ENCODE assay signal across 11 cellular contexts in the genomic region with DNA sequence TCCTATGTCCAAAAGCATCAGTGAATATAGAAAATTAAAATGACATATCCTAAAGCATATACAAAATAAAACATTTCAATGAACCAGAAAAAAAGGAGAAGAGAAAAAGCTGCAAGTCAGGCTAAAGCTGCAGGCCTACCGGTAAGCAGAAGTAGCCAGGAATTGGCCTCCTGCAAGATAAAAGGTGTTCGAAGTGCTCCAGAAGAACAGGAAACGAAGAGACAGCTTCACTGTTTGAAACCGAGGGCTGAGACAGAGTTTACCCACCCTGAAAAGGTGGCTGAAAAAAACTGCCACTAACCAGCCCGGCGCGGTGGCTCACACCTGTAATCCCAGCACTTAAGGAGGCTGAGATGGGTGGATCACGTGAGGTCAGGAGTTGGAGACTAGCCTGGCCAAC. TPM values are rescaled to one million over a fixed set of nuclear protein-coding genes. Genes with fewer than 3 reads are reported as not detected.
A peak's percentile ranks its signal among the peaks of the same experiment; 100 is the strongest.
DNase-seq lines count a peak whose midpoint lies in the region; ATAC-seq and TF ChIP-seq lines count a peak whose summit lies in the region.
"Had no signal": no experiment of that assay in that cellular context is flagged by ENCODE, and none has a peak within 500 bp of the region (broad histone marks: within the 10 kb centered on the region; RNA-seq: fewer than 3 reads in every experiment).

No MANE protein-coding gene starts in this region.

- H3F3A ChIP-seq in neural progenitor cell (ENCODE audit: low read depth), result peaks cover 15% of the 10 kb centered on the region

- DNase-seq in activated T-cell treated with anti-CD3 and anti-CD28 coated beads, Interleukin-2, amount 50 U/mL, for 1 hour, result peak; percentile 26
- DNase-seq in activated T-cell treated with anti-CD3 and anti-CD28 coated beads for 4 hours (no peak), HFFc6 (no peak), DMS53 treated with DMSO at 0.1 percent for 48 hours (lab: John Stamatoyannopoulos, UW; ENCODE audit: unreplicated experiment) (no peak), NCI-H226 (no peak), neural progenitor cell (ENCODE audit: low spot score) (no peak)
- peak in 5 of 10 donors; percentile 12 to 41 (median 23) for DNase-seq in naive thymus-derived CD8-positive, alpha-beta T cell
- DNase-seq: activated CD4-positive, alpha-beta T cell treated with anti-CD3 and anti-CD28 coated beads for 1 hour had no signal

- peaks cover 46% of the 10 kb centered on the region for H3K4me1 Mint-ChIP-seq in HFFc6 (ENCODE audit: low read depth)
- peaks cover 35 to 62% (median 57%) of the 10 kb centered on the region in 4 donors for H3K4me1 Mint-ChIP-seq in naive thymus-derived CD8-positive, alpha-beta T cell
- peaks cover 2% of the 10 kb centered on the region for H3K4me1 Mint-ChIP-seq in neural progenitor cell

- POLR2A ChIA-PET in naive thymus-derived CD8-positive, alpha-beta T cell (lab: Charles Lee), result interaction anchor here (0.8 to 1.1 kb wide), 4 partner anchors 37 to 104 kb away, joined by 4 to 6 read pairs (median 4); a partner anchor contains a TSS

- no peaks in the 10 kb centered on the region for H3K9me3 Mint-ChIP-seq in HFFc6
- H3K9me3 Mint-ChIP-seq in naive thymus-derived CD8-positive, alpha-beta T cell, result no peaks in the 10 kb centered on the region
- H3K9me3 Mint-ChIP-seq in neural progenitor cell, result peaks cover 2% of the 10 kb centered on the region

- H3K27ac ChIP-seq in OCI-LY3 (ENCODE audit: low read length), result peak overlapping the region; percentile 90
- H3K27ac ChIP-seq in neural progenitor cell, result no peak overlapping the region

- H3K79me2 ChIP-seq in OCI-LY3 (ENCODE audit: low read length), result peaks cover 37% of the 10 kb centered on the region
- H3K79me2 ChIP-seq in neural progenitor cell (ENCODE audit: low read depth), result peaks cover 43% of the 10 kb centered on the region

- H3K4me3 Mint-ChIP-seq in HFFc6 (no peak overlapping the region), neural progenitor cell (no peak overlapping the region)
- H3K4me3 Mint-ChIP-seq in naive thymus-derived CD8-positive, alpha-beta T cell, result peak overlapping the region; percentile 46 to 86 (median 76)

- H3K4me3 ChIP-seq in OCI-LY3 (ENCODE audit: low read length) (peak overlapping the region; percentile 70), neural progenitor cell (no peak overlapping the region)
- H3K4me3 ChIP-seq: skin epidermis had no signal

- H3K36me3 Mint-ChIP-seq in HFFc6 (ENCODE audit: low read depth), result no peaks in the 10 kb centered on the region
- H3K36me3 Mint-ChIP-seq in naive thymus-derived CD8-positive, alpha-beta T cell, result peaks cover 0 to 5% (median 0%) of the 10 kb centered on the region in 3 donors
- H3K36me3 Mint-ChIP-seq in neural progenitor cell, result peaks cover 8% of the 10 kb centered on the region

- ATAC-seq in naive thymus-derived CD8-positive, alpha-beta T cell, result peak; percentile 77 to 79
- ATAC-seq: Panc1 had no signal

- no peaks in the 10 kb centered on the region for H3K27me3 ChIP-seq in OCI-LY3 (ENCODE audit: low read depth, low read length)
- H3K27me3 ChIP-seq in neural progenitor cell, result no peaks in the 10 kb centered on the region

- TF ChIP-seq CTCF in HFFc6 (IDR thresholded peaks at IDR 0.05), result no peak
- TF ChIP-seq CTCF in OCI-LY3 (IDR thresholded peaks at IDR 0.05; ENCODE audit: low read depth, low read length), result no peak
- no peak for TF ChIP-seq CTCF in neural progenitor cell (IDR thresholded peaks at IDR 0.05)

- H3K27me3 Mint-ChIP-seq in HFFc6 (ENCODE audit: insufficient read depth) (no peaks in the 10 kb centered on the region), neural progenitor cell (ENCODE audit: insufficient read depth, low read depth) (no peaks in the 10 kb centered on the region)
- no peaks in the 10 kb centered on the region for H3K27me3 Mint-ChIP-seq in naive thymus-derived CD8-positive, alpha-beta T cell

- peaks cover 9% of the 10 kb centered on the region for H4K20me1 ChIP-seq in OCI-LY3 (ENCODE audit: insufficient read depth, low read length)
- peaks cover 59% of the 10 kb centered on the region for H4K20me1 ChIP-seq in neural progenitor cell (ENCODE audit: low read depth)

- peaks cover 3% of the 10 kb centered on the region for H3K36me3 ChIP-seq in OCI-LY3 (replicated peaks; ENCODE audit: low read depth, low read length)
- H3K36me3 ChIP-seq in neural progenitor cell, result no peaks in the 10 kb centered on the region

- H3K9me3 ChIP-seq in OCI-LY3 (ENCODE audit: insufficient read depth, low read length) (no peaks in the 10 kb centered on the region), neural progenitor cell (ENCODE audit: low read depth) (no peaks in the 10 kb centered on the region)

- peak overlapping the region; percentile 59; the same call in 1 of the 2 replicates for H3K9ac ChIP-seq in OCI-LY3 (ENCODE audit: low read length)
- H3K9ac ChIP-seq in neural progenitor cell, result no peak overlapping the region

- H3K4me1 ChIP-seq in OCI-LY3 (ENCODE audit: low read length), result peaks cover 58% of the 10 kb centered on the region
- no peaks in the 10 kb centered on the region for H3K4me1 ChIP-seq in neural progenitor cell

- peak overlapping the region; percentile 8; the same call in 1 of the 2 replicates for H3K27ac Mint-ChIP-seq in HFFc6
- peak overlapping the region; percentile 81 to 91 (median 87) for H3K27ac Mint-ChIP-seq in naive thymus-derived CD8-positive, alpha-beta T cell
- H3K27ac Mint-ChIP-seq in neural progenitor cell, result no peak overlapping the region

- H2AFZ ChIP-seq in OCI-LY3 (ENCODE audit: low read depth, low read length) (no peak overlapping the region), neural progenitor cell (replicated peaks) (no peak overlapping the region)

- peak overlapping the region; percentile 94 for H3K4me2 ChIP-seq in OCI-LY3 (ENCODE audit: low read length)
- H3K4me2 ChIP-seq in neural progenitor cell, result no peak overlapping the region

RNA-seq across cellular contexts. Expression of a gene that starts 37.4 kb away (rescaled TPM):
- 10 to 100 TPM; 28.7 to 35.1 (median 30.4) TPM for total RNA-seq in HFFc6 (2021; fragmentation: NEBNext Ultra II Directional; extraction: Animal tissue kit (Norgen Biotek cat#: 25700))
- 10 to 100 TPM; 38.1 to 41.0 TPM for total RNA-seq in naive thymus-derived CD8-positive, alpha-beta T cell
- 10 to 100 TPM; 54.8 to 74.2 (median 65.3) TPM for polyA plus RNA-seq in naive thymus-derived CD8-positive, alpha-beta T cell
- 63.7 and 77.6 TPM in 2 replicates for total RNA-seq in neural progenitor cell (ENCODE audit: low replicate concordance)

RNA-seq across cellular contexts. Expression of a gene that starts 37.5 kb away (rescaled TPM):
- total RNA-seq in HFFc6 (2021; fragmentation: NEBNext Ultra II Directional; extraction: Animal tissue kit (Norgen Biotek cat#: 25700)), result 10 to 100 TPM in 5 of 6 experiments, 1 to 10 TPM in 1; 8.6 to 14.4 (median 12.1) TPM
- total RNA-seq in naive thymus-derived CD8-positive, alpha-beta T cell, result 10 to 100 TPM; 17.0 to 21.4 TPM
- 10 to 100 TPM; 15.6 to 20.8 (median 18.0) TPM for polyA plus RNA-seq in naive thymus-derived CD8-positive, alpha-beta T cell
- 12.5 and 18.8 TPM in 2 replicates for total RNA-seq in neural progenitor cell (ENCODE audit: low replicate concordance)

RNA-seq across cellular contexts. Expression of a gene that starts 54.6 kb away (rescaled TPM):
- total RNA-seq in HFFc6 (2021; fragmentation: NEBNext Ultra II Directional; extraction: Animal tissue kit (Norgen Biotek cat#: 25700)), result 1 to 10 TPM in 5 of 6 experiments, under 1 TPM in 1; 0.89 to 1.7 (median 1.4) TPM
- total RNA-seq in naive thymus-derived CD8-positive, alpha-beta T cell, result 1 to 10 TPM in 1 of 2 experiments, under 1 TPM in 1; 0.29 to 1.2 TPM
- under 1 TPM in 2 of 3 donors, not detected in 1; 0.47 to 0.56 TPM for polyA plus RNA-seq in naive thymus-derived CD8-positive, alpha-beta T cell
- total RNA-seq in neural progenitor cell (ENCODE audit: low replicate concordance), result 0.53 TPM in 1 of 2 replicates, not detected in the other

Comparison
In these comparisons a context has a peak if more than half of its experiments do, and no peak if none do; other contexts are left out.
1. H3K4me3 Mint-ChIP-seq: peak in naive thymus-derived CD8-positive, alpha-beta T cell (10 of 10); none in HFFc6 (single experiment) and neural progenitor cell (single experiment).